Comparison of ENCODE assay signal across 31 cellular contexts in genomic region chr16:86766700-86767099, GRCh38.
"Had no signal": no experiment of that assay in that cellular context is flagged by ENCODE, and none has a peak within 500 bp of the region (broad histone marks: within the 10 kb centered on the region; RNA-seq: fewer than 3 reads in every experiment).

No MANE protein-coding gene starts in this region.

- H3K27me3 ChIP-seq: neural progenitor cell, ovary, tibial artery had no signal

- H3K9me3 ChIP-seq: ovary, psoas muscle, right lobe of liver, suprapubic skin, testis, tibial artery, transverse colon, upper lobe of right lung, uterus had no signal

- H3K9me3 Mint-ChIP-seq: nephron; stimulated activated naive CD8-positive, alpha-beta T cell treated with anti-CD3 and anti-CD28 coated beads, Interleukin-15, amount 100 ng/mL, for 72 hours had no signal

- H3K4me1 Mint-ChIP-seq: natural killer cell; stimulated activated memory B cell treated with anti-CD40 and anti-IgM and Interleukin-4, amounts not matched to agents 10 μg/mL and 1 μg/mL and 100 μg/mL, for 72 hours; stimulated activated naive CD8-positive, alpha-beta T cell treated with anti-CD3 and anti-CD28 coated beads, Interleukin-15, amount 100 ng/mL, for 72 hours had no signal

- H3K4me1 ChIP-seq: parathyroid adenoma, psoas muscle, right lobe of liver, sigmoid colon, suprapubic skin, testis, transverse colon, upper lobe of right lung, uterus had no signal

- H3K36me3 Mint-ChIP-seq: natural killer cell; neural progenitor cell; stimulated activated memory B cell treated with anti-CD40 and anti-IgM and Interleukin-4, amounts not matched to agents 10 μg/mL and 1 μg/mL and 100 μg/mL, for 72 hours; type B pancreatic cell had no signal

- H3K27ac Mint-ChIP-seq: natural killer cell; neural progenitor cell; progenitor cell of endocrine pancreas; stimulated activated memory B cell treated with anti-CD40 and anti-IgM and Interleukin-4, amounts not matched to agents 10 μg/mL and 1 μg/mL and 100 μg/mL, for 72 hours; stimulated activated naive CD8-positive, alpha-beta T cell treated with anti-CD3 and anti-CD28 coated beads, Interleukin-15, amount 100 ng/mL, for 72 hours; type B pancreatic cell had no signal

- ATAC-seq: natural killer cell; psoas muscle; right cardiac atrium; right lobe of liver; stimulated activated memory B cell treated with anti-CD40 and anti-IgM and Interleukin-4, amounts not matched to agents 10 μg/mL and 1 μg/mL and 100 μg/mL, for 72 hours; stimulated activated naive CD8-positive, alpha-beta T cell treated with anti-CD3 and anti-CD28 coated beads, Interleukin-15, amount 100 ng/mL, for 72 hours; stimulated activated naive CD8-positive, alpha-beta T cell treated with anti-CD3 and anti-CD28 coated beads, Interleukin-15, Interleukin-2, amounts not matched to agents 100 U/mL and 50 U/mL, for 24 hours; upper lobe of right lung had no signal

- H3K27ac ChIP-seq: neural progenitor cell, ovary, parathyroid adenoma, psoas muscle, right lobe of liver, sigmoid colon, spleen, suprapubic skin, testis, tibial artery, transverse colon, upper lobe of right lung, uterus had no signal

- DNase-seq: natural killer cell; occipital lobe; ovary; posterior cingulate gyrus; psoas muscle; right cardiac atrium; right lobe of liver; sigmoid colon; spleen; stimulated activated CD4-positive, alpha-beta T cell treated with anti-CD3 and anti-CD28 coated beads, Interleukin-12 subunit alpha, Interleukin-12 subunit beta, amount 100 ng/mL, for 4 hours; stimulated activated CD4-positive, alpha-beta T cell treated with anti-CD3 and anti-CD28 coated beads, Interleukin-1b, Interleukin-23, amount 100 ng/mL, for 48 hours; stimulated activated CD4-positive, alpha-beta T cell treated with anti-CD3 and anti-CD28 coated beads, Interleukin-4, amount 100 ng/mL, for 1 hour; stimulated activated CD4-positive, alpha-beta T cell treated with anti-CD3 and anti-CD28 coated beads, Interleukin-4, amount 100 ng/mL, for 4 hours; stimulated activated CD8-positive, alpha-beta memory T cell treated with anti-CD3 and anti-CD28 coated beads, Interleukin-4, amount 100 ng/mL, for 48 hours; stimulated activated naive CD4-positive, alpha-beta T cell; stimulated activated naive CD8-positive, alpha-beta T cell treated with anti-CD3 and anti-CD28 coated beads, Interleukin-15, amount 100 ng/mL, for 72 hours; stimulated activated naive CD8-positive, alpha-beta T cell treated with anti-CD3 and anti-CD28 coated beads, Interleukin-15, Interleukin-2, amounts not matched to agents 100 U/mL and 50 U/mL, for 24 hours; substantia nigra; testis; tibial artery; transverse colon; upper lobe of right lung; uterus had no signal

- H3K4me3 Mint-ChIP-seq: natural killer cell; nephron; neural progenitor cell; stimulated activated memory B cell treated with anti-CD40 and anti-IgM and Interleukin-4, amounts not matched to agents 10 μg/mL and 1 μg/mL and 100 μg/mL, for 72 hours; stimulated activated naive CD8-positive, alpha-beta T cell treated with anti-CD3 and anti-CD28 coated beads, Interleukin-15, amount 100 ng/mL, for 72 hours; type B pancreatic cell had no signal

- H3K36me3 ChIP-seq: neural progenitor cell, ovary, right lobe of liver, sigmoid colon, spleen, suprapubic skin, tibial artery, transverse colon, upper lobe of right lung, uterus had no signal

- H3K4me3 ChIP-seq: neural progenitor cell, ovary, psoas muscle, right lobe of liver, sigmoid colon, smooth muscle cell, spleen, suprapubic skin, testis, tibial artery, transverse colon, upper lobe of right lung, uterus had no signal
